1 cellular context compared by ENCODE assay signal in the genomic region with DNA sequence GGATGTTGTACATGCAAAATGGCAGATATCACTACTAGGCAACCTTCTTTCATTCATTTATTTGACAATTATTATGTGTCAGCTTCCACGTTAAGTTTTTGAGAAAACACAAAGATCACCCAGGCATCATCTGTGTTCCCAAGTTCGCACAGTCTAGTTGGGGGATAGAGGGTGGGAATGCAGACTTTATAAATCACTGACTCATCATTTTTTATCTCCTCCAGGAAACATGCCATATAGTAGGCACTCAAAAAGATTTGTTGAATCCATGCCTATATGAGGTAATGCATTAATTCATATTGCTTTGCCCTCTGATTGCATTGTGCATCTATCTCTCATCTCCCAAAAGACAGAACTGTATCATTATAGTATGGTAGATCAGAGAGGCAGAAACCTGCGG.
TF ChIP-seq lines count a peak whose summit lies in the region.

No MANE protein-coding gene starts in this region.

TF ChIP-seq in K562, 482 proteins besides CTCF, POLR2A, EP300 and RAD21 (continued from another document):
- TF ChIP-seq, protein P1, sequence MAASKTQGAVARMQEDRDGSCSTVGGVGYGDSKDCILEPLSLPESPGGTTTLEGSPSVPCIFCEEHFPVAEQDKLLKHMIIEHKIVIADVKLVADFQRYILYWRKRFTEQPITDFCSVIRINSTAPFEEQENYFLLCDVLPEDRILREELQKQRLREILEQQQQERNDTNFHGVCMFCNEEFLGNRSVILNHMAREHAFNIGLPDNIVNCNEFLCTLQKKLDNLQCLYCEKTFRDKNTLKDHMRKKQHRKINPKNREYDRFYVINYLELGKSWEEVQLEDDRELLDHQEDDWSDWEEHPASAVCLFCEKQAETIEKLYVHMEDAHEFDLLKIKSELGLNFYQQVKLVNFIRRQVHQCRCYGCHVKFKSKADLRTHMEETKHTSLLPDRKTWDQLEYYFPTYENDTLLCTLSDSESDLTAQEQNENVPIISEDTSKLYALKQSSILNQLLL (CRISPR knock-in tag; IDR thresholded peaks at IDR 0.05; ENCODE audit: borderline replicate concordance) = no peak
- TF ChIP-seq MEF2A (IDR thresholded peaks at IDR 0.05; ENCODE audit: control insufficient read depth, low read depth, low read length) = no peak
- peak; percentile 45; the same call in 1 of the 2 replicates for TF ChIP-seq C11orf30 (IDR thresholded peaks at IDR 0.05; ENCODE audit: low read depth)
- TF ChIP-seq MAFF (IDR thresholded peaks at IDR 0.05; ENCODE audit: low read length) = peak; percentile 79
- TF ChIP-seq MAFG (tag; conservative IDR thresholded peaks at IDR 0.05) = peak; percentile 58
- no peak for TF ChIP-seq LCOR (CRISPR knock-in tag; IDR thresholded peaks at IDR 0.05)
